ENCODE assay signal across 19 cellular contexts in genomic region chr6:76779068-76779467, GRCh38.
DNase-seq lines count a peak whose midpoint lies in the region; ATAC-seq, FAIRE-seq and TF ChIP-seq lines count a peak whose summit lies in the region.
"Had no signal": no experiment of that assay in that cellular context is flagged by ENCODE, and none has a peak within 500 bp of the region (broad histone marks: within the 10 kb centered on the region; RNA-seq: fewer than 3 reads in every experiment).

No MANE protein-coding gene starts in this region.

- FAIRE-seq in pancreas (lab: Jason Lieb, UNC), result no peak
- FAIRE-seq: A204.1, HTR-8/SVneo had no signal

- TF ChIP-seq CTCF in body of pancreas (IDR thresholded peaks at IDR 0.05), result no peak
- TF ChIP-seq CTCF in pancreas (IDR thresholded peaks at IDR 0.05), result no peak

- no peaks in the 10 kb centered on the region for H3K27me3 ChIP-seq in body of pancreas
- no peaks in the 10 kb centered on the region for H3K27me3 ChIP-seq in pancreas
- H3K27me3 ChIP-seq: BLaER1, SJCRH30 had no signal

- H3K27ac ChIP-seq in body of pancreas (peak overlapping the region in 3 of 4 donors; percentile 59 to 79 (median 61)), pancreas (peak overlapping the region in 3 of 4 donors; percentile 39 to 83 (median 66))
- H3K27ac ChIP-seq: BLaER1, SJCRH30 had no signal

- ATAC-seq in GM18499 (IDR thresholded peaks at IDR 0.05; ENCODE audit: insufficient read depth, unreplicated experiment) (peak; percentile 43), HG02852 (IDR thresholded peaks at IDR 0.05; ENCODE audit: unreplicated experiment) (peak; percentile 65), body of pancreas (peak; percentile 56), pancreas (peak; percentile 21 to 68 (median 62))
- no peak for ATAC-seq in activated CD4-positive, CD25-positive, alpha-beta regulatory T cell treated with anti-CD3 and anti-CD28 coated beads, Interleukin-2, amount 50 U/mL, for 24 hours
- ATAC-seq: CD8-positive, alpha-beta T cell had no signal

- H3K4me1 ChIP-seq in body of pancreas (peaks cover 20% of the 10 kb centered on the region), pancreas (peaks cover 0 to 17% (median 12%) of the 10 kb centered on the region in 3 donors)
- H3K4me1 ChIP-seq: BLaER1, HAP-1, SJCRH30 had no signal

- peak in 2 of 3 donors; percentile 46 to 51 for TF ChIP-seq POLR2A in body of pancreas (IDR thresholded peaks at IDR 0.05)

- H3K4me3 ChIP-seq in body of pancreas (no peak overlapping the region), pancreas (peak overlapping the region in 1 of 4 donors; percentile 7)
- H3K4me3 ChIP-seq: BLaER1, HAP-1, SJCRH30 had no signal

- no peaks in the 10 kb centered on the region for H3K9me3 ChIP-seq in body of pancreas
- H3K9me3 ChIP-seq in pancreas, result no peaks in the 10 kb centered on the region
- H3K9me3 ChIP-seq: BLaER1, HAP-1, SJCRH30 had no signal

- no peak for DNase-seq in body of pancreas
- no peak for DNase-seq in pancreas
- no peak for DNase-seq in stimulated activated CD4-positive, alpha-beta T cell treated with anti-CD3 and anti-CD28 coated beads, Interleukin-2, amount 100 ng/mL, for 24 hours
- no peak for DNase-seq in hepatic stellate cell (ENCODE audit: low spot score)
- DNase-seq in SHP77 (lab: John Stamatoyannopoulos, UW), result no peak
- DNase-seq: CD8-positive, alpha-beta T cell; DMS79 treated with DMSO at 0.1 percent for 48 hours; NCI-H1417; NCI-H187 treated with DMSO at 0.1 percent for 48 hours; NCI-H345; NCI-H69; SJCRH30 had no signal

- H3K36me3 ChIP-seq in body of pancreas (replicated peaks in 1 of 2; ENCODE audit: insufficient read depth in 1 of 2, low read depth in 2 of 2), result no peaks in the 10 kb centered on the region
- no peaks in the 10 kb centered on the region for H3K36me3 ChIP-seq in pancreas
- H3K36me3 ChIP-seq: BLaER1, HAP-1, SJCRH30 had no signal

- intact Hi-C loops in body of pancreas (cut with DNase I), result no loop called here
- intact Hi-C loops in pancreas (cut with DNase I), result no loop called here

Comparison
In these comparisons a context has a peak if more than half of its experiments do, and no peak if none do; other contexts are left out.
1. ATAC-seq: peak in GM18499 (single experiment), HG02852 (single experiment), body of pancreas (single experiment) and pancreas (4 of 4); none in activated CD4-positive, CD25-positive, alpha-beta regulatory T cell treated with anti-CD3 and anti-CD28 coated beads, Interleukin-2, amount 50 U/mL, for 24 hours (0 of 2).